In the genomic region with DNA sequence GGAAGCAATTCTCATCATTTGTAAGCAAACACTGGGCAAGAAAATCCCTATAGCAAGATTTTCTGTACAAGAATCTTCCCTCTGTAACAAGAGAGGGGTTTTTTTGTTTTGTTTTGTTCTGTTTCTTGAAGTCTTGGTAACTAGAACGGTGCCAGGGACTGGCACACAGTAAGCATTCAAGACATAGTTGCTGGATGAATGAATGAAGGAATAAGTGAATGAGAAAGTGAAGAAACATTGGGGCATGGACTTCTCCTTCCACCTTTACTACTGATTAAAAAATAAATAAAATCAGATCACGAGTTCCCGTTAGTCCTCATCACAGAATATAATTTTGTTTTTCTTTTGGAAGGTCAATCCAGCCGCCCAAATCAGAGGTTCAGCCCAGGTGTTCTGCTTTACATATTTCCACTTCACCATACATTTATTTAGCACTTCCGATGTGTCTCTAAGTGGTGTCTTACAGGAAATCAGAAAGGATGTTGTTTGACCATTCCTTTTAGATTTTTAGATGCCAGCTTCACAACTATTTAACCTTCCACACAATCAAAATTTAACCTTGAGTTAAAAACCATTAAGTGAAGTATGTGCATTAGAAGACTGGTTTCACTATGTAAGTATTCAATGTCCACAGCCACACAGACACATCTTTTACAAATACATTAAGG, we compare ENCODE assay signal across 8 cellular contexts.
DNase-seq lines count a peak whose midpoint lies in the region; ATAC-seq and TF ChIP-seq lines count a peak whose summit lies in the region.

No MANE protein-coding gene starts in this region.

- H3F3A ChIP-seq in SU-DHL-6 (ENCODE audit: insufficient read depth), result peaks cover 32% of the 10 kb centered on the region

- peak overlapping the region; percentile 43 for H3K4me3 Mint-ChIP-seq in activated CD8-positive, alpha-beta memory T cell treated with anti-CD3 and anti-CD28 coated beads, Interleukin-2, amount 10 ng/mL, durations not matched to agents 7 days and 5 days
- H3K4me3 Mint-ChIP-seq in stimulated activated effector memory CD8-positive, alpha-beta T cell treated with anti-CD3 and anti-CD28 coated beads, Interleukin-12 subunit alpha, Interleukin-12 subunit beta, amount 100 ng/mL, for 72 hours, result peak overlapping the region; percentile 36

- H3K4me3 ChIP-seq in SU-DHL-6 (ENCODE audit: insufficient read depth, low read length, poor library complexity, severe bottlenecking) (peak overlapping the region; percentile 30), osteoblast (ENCODE audit: insufficient read depth, low read length) (no peak overlapping the region)

- no peaks in the 10 kb centered on the region for H3K9me3 Mint-ChIP-seq in activated CD8-positive, alpha-beta memory T cell treated with anti-CD3 and anti-CD28 coated beads, Interleukin-2, amount 10 ng/mL, durations not matched to agents 7 days and 5 days (ENCODE audit: low read depth)
- H3K9me3 Mint-ChIP-seq in stimulated activated effector memory CD8-positive, alpha-beta T cell treated with anti-CD3 and anti-CD28 coated beads, Interleukin-12 subunit alpha, Interleukin-12 subunit beta, amount 100 ng/mL, for 72 hours, result no peaks in the 10 kb centered on the region

- peaks cover 4% of the 10 kb centered on the region for H3K4me1 ChIP-seq in osteoblast (ENCODE audit: insufficient read depth, low read length)

- H3K9me2 ChIP-seq in SU-DHL-6 (replicated peaks; ENCODE audit: insufficient read depth, low read length), result no peaks in the 10 kb centered on the region

- no peak for TF ChIP-seq CTCF in SU-DHL-6 (IDR thresholded peaks at IDR 0.05; ENCODE audit: insufficient read depth, low read length, poor library complexity, severe bottlenecking)
- TF ChIP-seq CTCF in osteoblast (IDR thresholded peaks at IDR 0.05; ENCODE audit: extremely low read depth, low read depth, low read length), result no peak

- peaks cover 18% of the 10 kb centered on the region for H3K36me3 Mint-ChIP-seq in activated CD8-positive, alpha-beta memory T cell treated with anti-CD3 and anti-CD28 coated beads, Interleukin-2, amount 10 ng/mL, durations not matched to agents 7 days and 5 days
- H3K36me3 Mint-ChIP-seq in stimulated activated effector memory CD8-positive, alpha-beta T cell treated with anti-CD3 and anti-CD28 coated beads, Interleukin-12 subunit alpha, Interleukin-12 subunit beta, amount 100 ng/mL, for 72 hours, result no peaks in the 10 kb centered on the region

- DNase-seq in activated CD8-positive, alpha-beta memory T cell treated with anti-CD3 and anti-CD28 coated beads, Interleukin-2, amount 10 ng/mL, durations not matched to agents 7 days and 5 days, result no peak
- no peak for DNase-seq in activated CD8-positive, alpha-beta memory T cell treated with anti-CD3 and anti-CD28 coated beads, Interleukin-2, amount 50 U/mL, for 4 hours
- DNase-seq in stimulated activated effector memory CD8-positive, alpha-beta T cell treated with anti-CD3 and anti-CD28 coated beads, Interleukin-12 subunit alpha, Interleukin-12 subunit beta, amount 100 ng/mL, for 72 hours (ENCODE audit: low spot score in 2 of 2), result no peak
- no peak for DNase-seq in HPDE6-E6E7 (ENCODE audit: extremely low spot score)
- no peak for DNase-seq in KG1 (lab: John Stamatoyannopoulos, UW)
- no peak for DNase-seq in osteoblast (ENCODE audit: insufficient read length, low spot score, missing footprints)

- H3K9me3 ChIP-seq in SU-DHL-6 (ENCODE audit: insufficient read depth, low read length) (no peaks in the 10 kb centered on the region), osteoblast (ENCODE audit: low read depth, low read length) (no peaks in the 10 kb centered on the region)

- peaks cover 40% of the 10 kb centered on the region for H3K27me3 Mint-ChIP-seq in activated CD8-positive, alpha-beta memory T cell treated with anti-CD3 and anti-CD28 coated beads, Interleukin-2, amount 10 ng/mL, durations not matched to agents 7 days and 5 days

- ATAC-seq in activated CD8-positive, alpha-beta memory T cell treated with anti-CD3 and anti-CD28 coated beads, Interleukin-2, amount 10 ng/mL, durations not matched to agents 7 days and 5 days, result peak; percentile 45
- peak; percentile 45 for ATAC-seq in HG02981 (IDR thresholded peaks at IDR 0.05; ENCODE audit: unreplicated experiment)
- peak; percentile 60 for ATAC-seq in stimulated activated effector memory CD8-positive, alpha-beta T cell treated with anti-CD3 and anti-CD28 coated beads, Interleukin-12 subunit alpha, Interleukin-12 subunit beta, amount 100 ng/mL, for 72 hours

- H2AFZ ChIP-seq in SU-DHL-6 (ENCODE audit: low read depth, low read length, severe bottlenecking), result no peak overlapping the region
- no peak overlapping the region for H2AFZ ChIP-seq in osteoblast (ENCODE audit: low read length)

- peaks cover 46% of the 10 kb centered on the region for H3K4me1 Mint-ChIP-seq in activated CD8-positive, alpha-beta memory T cell treated with anti-CD3 and anti-CD28 coated beads, Interleukin-2, amount 10 ng/mL, durations not matched to agents 7 days and 5 days
- peaks cover 27% of the 10 kb centered on the region for H3K4me1 Mint-ChIP-seq in stimulated activated effector memory CD8-positive, alpha-beta T cell treated with anti-CD3 and anti-CD28 coated beads, Interleukin-12 subunit alpha, Interleukin-12 subunit beta, amount 100 ng/mL, for 72 hours

- peak overlapping the region; percentile 45 for H3K9ac ChIP-seq in SU-DHL-6 (ENCODE audit: low read length)

- no peaks in the 10 kb centered on the region for H3K27me3 ChIP-seq in SU-DHL-6 (ENCODE audit: low read length)
- peaks cover 2% of the 10 kb centered on the region for H3K27me3 ChIP-seq in osteoblast (ENCODE audit: insufficient read depth, low read length)

- peak overlapping the region; percentile 89 for H3K27ac Mint-ChIP-seq in activated CD8-positive, alpha-beta memory T cell treated with anti-CD3 and anti-CD28 coated beads, Interleukin-2, amount 10 ng/mL, durations not matched to agents 7 days and 5 days
- peak overlapping the region; percentile 85 for H3K27ac Mint-ChIP-seq in stimulated activated effector memory CD8-positive, alpha-beta T cell treated with anti-CD3 and anti-CD28 coated beads, Interleukin-12 subunit alpha, Interleukin-12 subunit beta, amount 100 ng/mL, for 72 hours

- H3K27ac ChIP-seq in SU-DHL-6 (ENCODE audit: low read depth, low read length) (peak overlapping the region; percentile 95), osteoblast (ENCODE audit: low read depth, low read length) (no peak overlapping the region)

- H3K4me2 ChIP-seq in SU-DHL-6 (ENCODE audit: low read depth, low read length, poor library complexity, severe bottlenecking) (peak overlapping the region; percentile 58), osteoblast (ENCODE audit: insufficient read depth, low read length) (no peak overlapping the region)

- CTCF ChIA-PET in activated CD8-positive, alpha-beta memory T cell treated with anti-CD3 and anti-CD28 coated beads, Interleukin-2, amount 10 ng/mL, durations not matched to agents 7 days and 5 days (lab: Charles Lee), result interaction anchor here (1.3 to 1.4 kb wide), 2 partner anchors 21 to 26 kb away, joined by 4 to 6 read pairs; no protein-coding TSS in a partner anchor

- H4K20me1 ChIP-seq in SU-DHL-6 (ENCODE audit: low read depth, low read length) (no peaks in the 10 kb centered on the region), osteoblast (ENCODE audit: insufficient read depth, low read length) (no peaks in the 10 kb centered on the region)

- H3K79me2 ChIP-seq in SU-DHL-6 (ENCODE audit: insufficient read depth, low read length), result no peaks in the 10 kb centered on the region
- no peaks in the 10 kb centered on the region for H3K79me2 ChIP-seq in osteoblast (ENCODE audit: insufficient read depth, low read length)

- H3K36me3 ChIP-seq in SU-DHL-6 (ENCODE audit: low read length) (no peaks in the 10 kb centered on the region), osteoblast (ENCODE audit: insufficient read depth, low read length) (no peaks in the 10 kb centered on the region)
